8 cellular contexts compared by ENCODE assay signal in the genomic region with DNA sequence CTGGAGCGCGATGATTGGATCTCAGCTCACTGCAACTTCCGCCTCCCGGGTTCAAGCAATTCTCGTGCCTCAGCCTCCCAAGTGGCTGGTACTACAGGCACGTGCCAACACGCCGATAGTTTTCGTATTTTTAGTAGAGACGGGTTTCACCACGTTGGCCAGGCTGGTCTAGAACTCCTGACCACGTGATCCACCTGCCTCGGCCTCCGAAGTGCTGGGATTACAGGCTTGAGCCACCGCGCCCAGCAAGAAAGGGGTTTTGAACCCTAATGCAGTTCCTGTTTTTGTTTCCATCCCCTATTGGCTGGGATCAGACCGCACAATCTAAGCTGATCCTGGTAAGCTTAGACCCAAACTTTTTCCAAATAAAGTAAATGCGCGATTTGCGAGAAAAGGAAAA. TPM values are rescaled to one million over a fixed set of nuclear protein-coding genes. Genes with fewer than 3 reads are reported as not detected.
DNase-seq lines count a peak whose midpoint lies in the region; ATAC-seq and TF ChIP-seq lines count a peak whose summit lies in the region.

No MANE protein-coding gene starts in this region.

- 24% methylated on average over 20 of the region's 20 CpGs for WGBS in urinary bladder

- intact Hi-C loops in dorsolateral prefrontal cortex (cut with DNase I): loop anchor here (2.0 to 10.0 kb wide), 4 partner anchors 96 to 416 kb away; a partner anchor contains a TSS
- intact Hi-C loops in mucosa of descending colon (cut with DNase I, micrococcal nuclease): no loop called here

- H3K9me3 ChIP-seq in mucosa of descending colon: peaks cover 42% of the 10 kb centered on the region

- no peaks in the 10 kb centered on the region for H3K27me3 Mint-ChIP-seq in activated naive CD4-positive, alpha-beta T cell treated with anti-CD3 and anti-CD28 coated beads, Interleukin-2, amount 50 U/mL, for 24 hours

- H3K4me3 ChIP-seq in dorsolateral prefrontal cortex (peak overlapping the region; percentile 59 to 94 (median 81)), mucosa of descending colon (peak overlapping the region; percentile 25), urinary bladder (ENCODE audit: low read depth, low read length) (peak overlapping the region; percentile 70)

- H3K36me3 ChIP-seq in mucosa of descending colon (ENCODE audit: low read depth) (no peaks in the 10 kb centered on the region), urinary bladder (ENCODE audit: insufficient read depth) (peaks cover 2% of the 10 kb centered on the region)

- H3K4me1 ChIP-seq in mucosa of descending colon (ENCODE audit: low read depth) (no peaks in the 10 kb centered on the region), urinary bladder (ENCODE audit: insufficient read depth) (peaks cover 5% of the 10 kb centered on the region)

- TF ChIP-seq CTCF in dorsolateral prefrontal cortex (IDR thresholded peaks at IDR 0.05 in 54 of 56, conservative IDR thresholded peaks at IDR 0.05 in 2 of 56; ENCODE audit: low read depth in 1 of 56, partially characterized antibody in 56 of 56): no peak
- no peak for TF ChIP-seq CTCF in mucosa of descending colon (IDR thresholded peaks at IDR 0.05)

- H3K27ac ChIP-seq in dorsolateral prefrontal cortex (peak overlapping the region in 40 of 59 donors; percentile 8 to 92 (median 84)), urinary bladder (ENCODE audit: low read depth) (peak overlapping the region; percentile 94)

- no peaks in the 10 kb centered on the region for H3K27me3 ChIP-seq in dorsolateral prefrontal cortex

- no peak for DNase-seq in activated naive CD4-positive, alpha-beta T cell treated with Interleukin-2 at 50 U/mL for 16 hours
- DNase-seq in dorsolateral prefrontal cortex: no peak
- DNase-seq in mucosa of descending colon: no peak
- DNase-seq in medulla oblongata (ENCODE audit: extremely low spot score): no peak
- no peak for DNase-seq in Kasumi-1 (lab: John Stamatoyannopoulos, UW)

- peaks cover 21% of the 10 kb centered on the region for H3K9me3 Mint-ChIP-seq in activated naive CD4-positive, alpha-beta T cell treated with anti-CD3 and anti-CD28 coated beads, Interleukin-2, amount 50 U/mL, for 24 hours

- peak overlapping the region; percentile 96 for H3K4me3 Mint-ChIP-seq in activated naive CD4-positive, alpha-beta T cell treated with anti-CD3 and anti-CD28 coated beads, Interleukin-2, amount 50 U/mL, for 24 hours

- no peak overlapping the region for H3K27ac Mint-ChIP-seq in activated naive CD4-positive, alpha-beta T cell treated with anti-CD3 and anti-CD28 coated beads, Interleukin-2, amount 50 U/mL, for 24 hours

- H3K36me3 Mint-ChIP-seq in activated naive CD4-positive, alpha-beta T cell treated with anti-CD3 and anti-CD28 coated beads, Interleukin-2, amount 50 U/mL, for 24 hours: peaks cover 41% of the 10 kb centered on the region

- peaks cover 33% of the 10 kb centered on the region for H3K4me1 Mint-ChIP-seq in activated naive CD4-positive, alpha-beta T cell treated with anti-CD3 and anti-CD28 coated beads, Interleukin-2, amount 50 U/mL, for 24 hours

- no peak for ATAC-seq in mucosa of descending colon
- ATAC-seq in HG03469 (IDR thresholded peaks at IDR 0.05; ENCODE audit: unreplicated experiment): no peak

RNA-seq across cellular contexts. Expression of a gene that starts 0.9 kb away (rescaled TPM):
- total RNA-seq in dorsolateral prefrontal cortex (10 to 100 TPM; 11.7 to 26.9 (median 18.8) TPM), mucosa of descending colon (10 to 100 TPM in 1 of 3 donors, 1 to 10 TPM in 2; 1.3 to 12.2 (median 4.4) TPM), urinary bladder (59.8 TPM)
- 8.6 TPM for polyA plus RNA-seq in urinary bladder

Comparison
In these comparisons a context has a peak if more than half of its experiments do, and no peak if none do; other contexts are left out.
1. H3K4me3 ChIP-seq: peak in every context shown above with its lines; median percentile 81 in dorsolateral prefrontal cortex; 70 in urinary bladder; 25 in mucosa of descending colon.
2. intact Hi-C loops: an anchor here in dorsolateral prefrontal cortex (2.0 to 10.0 kb wide); none called in mucosa of descending colon.